ENCODE assay signal across 16 cellular contexts in genomic region chr1:186949173-186949572, GRCh38.
DNase-seq lines count a peak whose midpoint lies in the region; ATAC-seq and TF ChIP-seq lines count a peak whose summit lies in the region.
"Had no signal": no experiment of that assay in that cellular context is flagged by ENCODE, and none has a peak within 500 bp of the region (broad histone marks: within the 10 kb centered on the region; RNA-seq: fewer than 3 reads in every experiment).

No MANE protein-coding gene starts in this region.

- H3K4me3 ChIP-seq in mammary epithelial cell (replicated peaks in 1 of 3; ENCODE audit: insufficient read depth in 1 of 3, low read depth in 2 of 3, low read length in 3 of 3): no peak overlapping the region
- H3K4me3 ChIP-seq in Loucy (ENCODE audit: low read length, poor library complexity, severe bottlenecking): no peak overlapping the region
- no peak overlapping the region for H3K4me3 ChIP-seq in brain microvascular endothelial cell (ENCODE audit: low read depth, low read length)
- H3K4me3 ChIP-seq: GM23338 had no signal

- BruUV-seq in MCF 10A (replicated peaks; lab: Mats Ljungman, UMichigan): no TSS peak
- BruUV-seq in mammary epithelial cell (replicated peaks; lab: Mats Ljungman, UMichigan): no TSS peak

- 52% methylated on average over 1 of the region's 1 CpG for WGBS in mammary epithelial cell (ENCODE audit: low coverage, missing lambda C conversion rate)

- intact Hi-C loops in MCF 10A (cut with micrococcal nuclease) (no loop called here), mammary epithelial cell (cut with micrococcal nuclease) (no loop called here)

- no peak overlapping the region for H3K4me3 Mint-ChIP-seq in MCF 10A (ENCODE audit: unreplicated experiment)
- H3K4me3 Mint-ChIP-seq: CD8-positive, alpha-beta memory T cell; GM23338; IgD-negative memory B cell had no signal

- no peaks in the 10 kb centered on the region for H3F3A ChIP-seq in Loucy (ENCODE audit: low read depth)

- H3K36me3 Mint-ChIP-seq in MCF 10A (ENCODE audit: insufficient read depth, unreplicated experiment): no peaks in the 10 kb centered on the region
- H3K36me3 Mint-ChIP-seq: CD8-positive, alpha-beta memory T cell; IgD-negative memory B cell had no signal

- H4K20me1 ChIP-seq in mammary epithelial cell (ENCODE audit: insufficient read depth, low read length) (no peaks in the 10 kb centered on the region), Loucy (ENCODE audit: insufficient read depth, low read length, poor library complexity, severe bottlenecking) (no peaks in the 10 kb centered on the region)

- H3K27me3 ChIP-seq in mammary epithelial cell (ENCODE audit: insufficient read depth, low read length) (no peaks in the 10 kb centered on the region), Loucy (ENCODE audit: insufficient read depth, low read length, poor library complexity, severe bottlenecking) (no peaks in the 10 kb centered on the region), brain microvascular endothelial cell (replicated peaks) (no peaks in the 10 kb centered on the region)

- POLR2A ChIA-PET in MCF 10A (lab: Yijun Ruan, JAX): interaction anchor here (1.7 kb wide), 1 partner anchor 10 kb away, joined by 6 read pairs; no protein-coding TSS in a partner anchor

- H3K4me1 ChIP-seq in mammary epithelial cell (ENCODE audit: insufficient read depth, low read length) (peaks cover 19% of the 10 kb centered on the region), Loucy (ENCODE audit: insufficient read depth, low read length, poor library complexity, severe bottlenecking) (no peaks in the 10 kb centered on the region)

- no peaks in the 10 kb centered on the region for H3K9me3 ChIP-seq in mammary epithelial cell (replicated peaks; ENCODE audit: insufficient read depth, low read length)
- H3K9me3 ChIP-seq in Loucy (ENCODE audit: insufficient read depth, low read depth, low read length): no peaks in the 10 kb centered on the region
- H3K9me3 ChIP-seq: Caco-2 had no signal

- H3K27ac ChIP-seq in mammary epithelial cell (ENCODE audit: insufficient read depth, low read depth, low read length) (no peak overlapping the region), brain microvascular endothelial cell (peak overlapping the region; percentile 29)
- H3K27ac ChIP-seq: C4-2B, KMS-11 had no signal

- in situ Hi-C loops in mammary epithelial cell (cut with MboI; ENCODE audit: low sequenced_read_pairs in 2 of 2) (no loop called here), brain microvascular endothelial cell (cut with HindIII; ENCODE audit: low pct_ligation_motif_present, low sequenced_read_pairs) (no loop called here), ACHN (cut with HindIII; ENCODE audit: low pct_ligation_motif_present, low pct_unique_long_range_greater_than_20kb, low sequenced_read_pairs) (no loop called here)

- peak overlapping the region; percentile 73 for H3K27ac Mint-ChIP-seq in MCF 10A (ENCODE audit: low read depth, unreplicated experiment)
- H3K27ac Mint-ChIP-seq: CD8-positive, alpha-beta memory T cell; IgD-negative memory B cell had no signal

- H3K36me3 ChIP-seq in mammary epithelial cell (ENCODE audit: insufficient read depth, low read length) (no peaks in the 10 kb centered on the region), Loucy (ENCODE audit: insufficient read depth, low read length) (no peaks in the 10 kb centered on the region), brain microvascular endothelial cell (replicated peaks) (no peaks in the 10 kb centered on the region)

- no peaks in the 10 kb centered on the region for H3K27me3 Mint-ChIP-seq in MCF 10A (ENCODE audit: insufficient read depth, unreplicated experiment)
- H3K27me3 Mint-ChIP-seq: CD8-positive, alpha-beta memory T cell; IgD-negative memory B cell had no signal

- dilution Hi-C loops in mammary epithelial cell (cut with HindIII; ENCODE audit: low sequenced_read_pairs): no loop called here

- no peak for DNase-seq in MCF 10A (ENCODE audit: unreplicated experiment)
- DNase-seq in mammary epithelial cell: no peak
- DNase-seq in brain microvascular endothelial cell: no peak
- no peak for DNase-seq in ACHN
- DNase-seq: 8988T; Caco-2; CD8-positive, alpha-beta memory T cell; DMS 273 treated with DMSO at 0.1 percent for 48 hours; H7 had no signal

- no peak for ATAC-seq in GM21381 (IDR thresholded peaks at IDR 0.05; ENCODE audit: unreplicated experiment)
- no peak for ATAC-seq in GM18519 (IDR thresholded peaks at IDR 0.05; ENCODE audit: low FRiP score, unreplicated experiment)
- ATAC-seq: GM23338 had no signal

- H3K4me2 ChIP-seq in mammary epithelial cell (ENCODE audit: insufficient read depth, low read depth, low read length): no peak overlapping the region
- no peak overlapping the region for H3K4me2 ChIP-seq in Loucy (ENCODE audit: low read depth, low read length, poor library complexity, severe bottlenecking)
- H3K4me2 ChIP-seq: GM23338, KMS-11 had no signal

- no peaks in the 10 kb centered on the region for H3K9me2 ChIP-seq in Loucy (replicated peaks; ENCODE audit: low read depth, low read length)

- H2AFZ ChIP-seq in mammary epithelial cell (ENCODE audit: low read depth, low read length): no peak overlapping the region
- 0 out of 2 replicates have a peak overlapping the region, but pooled peaks have one; percentile 63 for H2AFZ ChIP-seq in Loucy (ENCODE audit: low read length)
- H2AFZ ChIP-seq: GM23338 had no signal

- H3K4me1 Mint-ChIP-seq in MCF 10A (ENCODE audit: insufficient read depth, unreplicated experiment): peaks cover 13% of the 10 kb centered on the region
- H3K4me1 Mint-ChIP-seq: CD8-positive, alpha-beta memory T cell; IgD-negative memory B cell had no signal

- peaks cover 8% of the 10 kb centered on the region for H3K9me3 Mint-ChIP-seq in MCF 10A (ENCODE audit: unreplicated experiment)
- H3K9me3 Mint-ChIP-seq: GM23338, IgD-negative memory B cell had no signal

- H3K79me2 ChIP-seq in mammary epithelial cell (ENCODE audit: insufficient read depth, low read length): no peaks in the 10 kb centered on the region
- no peaks in the 10 kb centered on the region for H3K79me2 ChIP-seq in Loucy (ENCODE audit: insufficient read depth, low read length)

- CTCF ChIA-PET in MCF 10A (lab: Yijun Ruan, JAX) (interaction anchor here (1.0 to 1.7 kb wide), 2 partner anchors 28 to 143 kb away, joined by 4 to 5 read pairs; no protein-coding TSS in a partner anchor), mammary epithelial cell (lab: Charles Lee; ENCODE audit: low non-redundant PET) (no interaction called here)

- H3K9ac ChIP-seq in mammary epithelial cell (ENCODE audit: insufficient read depth, low read length) (no peak overlapping the region), Loucy (ENCODE audit: low read depth, low read length, poor library complexity, severe bottlenecking) (no peak overlapping the region)
- H3K9ac ChIP-seq: KMS-11 had no signal

- no peak for TF ChIP-seq CTCF in MCF 10A (IDR thresholded peaks at IDR 0.05; ENCODE audit: unreplicated experiment)
- TF ChIP-seq CTCF in mammary epithelial cell (conservative IDR thresholded peaks at IDR 0.05 in 1 of 2, IDR thresholded peaks at IDR 0.05 in 1 of 2; ENCODE audit: extremely low read depth in 1 of 2, insufficient read depth in 1 of 2, low read depth in 1 of 2, low read length in 2 of 2): no peak
- TF ChIP-seq CTCF in Loucy (conservative IDR thresholded peaks at IDR 0.05; ENCODE audit: low read length): no peak
- no peak for TF ChIP-seq CTCF in brain microvascular endothelial cell (IDR thresholded peaks at IDR 0.05; ENCODE audit: low read depth, low read length, missing control alignments)
